Comparison of ENCODE assay signal across 11 cellular contexts in genomic region chrX:65407157-65407626, GRCh38.
DNase-seq lines count a peak whose midpoint lies in the region; ATAC-seq and TF ChIP-seq lines count a peak whose summit lies in the region.
"Had no signal": no experiment of that assay in that cellular context is flagged by ENCODE, and none has a peak within 500 bp of the region (broad histone marks: within the 10 kb centered on the region; RNA-seq: fewer than 3 reads in every experiment).

No MANE protein-coding gene starts in this region.

- no peaks in the 10 kb centered on the region for H3K79me2 ChIP-seq in neural cell (replicated peaks; ENCODE audit: insufficient read depth, low read length)

- H3K9me2 ChIP-seq in neural cell (ENCODE audit: insufficient read depth, low read length), result no peaks in the 10 kb centered on the region

- peaks cover 0 to 2% of the 10 kb centered on the region in 2 donors for H3K36me3 Mint-ChIP-seq in CD4-positive, alpha-beta memory T cell
- H3K36me3 Mint-ChIP-seq in IgD-negative memory B cell, result peaks cover 9% of the 10 kb centered on the region

- no peaks in the 10 kb centered on the region for H3K4me1 ChIP-seq in CD4-positive, alpha-beta memory T cell (ENCODE audit: insufficient read depth, low read length)
- H3K4me1 ChIP-seq in ectodermal cell (ENCODE audit: control insufficient read depth, insufficient read depth, low read length), result no peaks in the 10 kb centered on the region

- ATAC-seq in GM18907 (IDR thresholded peaks at IDR 0.05; ENCODE audit: unreplicated experiment) (no peak), GM21717 (IDR thresholded peaks at IDR 0.05; ENCODE audit: unreplicated experiment) (no peak)

- no peaks in the 10 kb centered on the region for H3K9me3 ChIP-seq in CD4-positive, alpha-beta memory T cell (ENCODE audit: control insufficient read depth in 1 of 2, low read length in 2 of 2)
- H3K9me3 ChIP-seq in ectodermal cell (ENCODE audit: control insufficient read depth, low read length), result no peaks in the 10 kb centered on the region
- H3K9me3 ChIP-seq in neural cell (ENCODE audit: low read length), result no peaks in the 10 kb centered on the region

- no peak for TF ChIP-seq CTCF in neural cell (IDR thresholded peaks at IDR 0.05; ENCODE audit: poor library complexity, severe bottlenecking)

- peak overlapping the region in 5 of 8 donors; percentile 20 to 70 (median 59) for H3K4me3 Mint-ChIP-seq in CD4-positive, alpha-beta memory T cell
- H3K4me3 Mint-ChIP-seq in IgD-negative memory B cell, result peak overlapping the region; percentile 12 to 64 (median 53)

- H3K27ac Mint-ChIP-seq in CD4-positive, alpha-beta memory T cell, result no peak overlapping the region
- peak overlapping the region in 1 of 3 donors; percentile 67 for H3K27ac Mint-ChIP-seq in IgD-negative memory B cell

- H3K27me3 Mint-ChIP-seq in CD4-positive, alpha-beta memory T cell, result peaks cover 7 to 17% of the 10 kb centered on the region in 2 donors
- H3K27me3 Mint-ChIP-seq in IgD-negative memory B cell, result peaks cover 6% of the 10 kb centered on the region

- CTCF ChIA-PET in CD4-positive, alpha-beta memory T cell (lab: Charles Lee; ENCODE audit: partially characterized antibody), result no interaction called here

- no peaks in the 10 kb centered on the region for H3F3A ChIP-seq in neural cell (ENCODE audit: insufficient read depth, low read length, poor library complexity, severe bottlenecking)

- in situ Hi-C loops in ACHN (cut with HindIII; ENCODE audit: low pct_ligation_motif_present, low pct_unique_long_range_greater_than_20kb, low sequenced_read_pairs), result no loop called here

- H3K4me3 ChIP-seq in CD4-positive, alpha-beta memory T cell (ENCODE audit: low read length in 2 of 2), result no peak overlapping the region
- peak overlapping the region; percentile 26 for H3K4me3 ChIP-seq in ectodermal cell (ENCODE audit: insufficient read depth, low read depth, low read length)
- peak overlapping the region; percentile 61 for H3K4me3 ChIP-seq in neural cell (ENCODE audit: low read length)

- no peak overlapping the region for H3K9ac ChIP-seq in neural cell (ENCODE audit: low read length)

- intact Hi-C loops in CD4-positive, alpha-beta memory T cell (cut with micrococcal nuclease), result no loop called here

- H3K4me2 ChIP-seq in neural cell (ENCODE audit: low read length), result no peak overlapping the region

- 1% methylated on average over 54 to 63 of the region's 63 CpGs for WGBS in ectodermal cell, 2 experiments

- H3K27me3 ChIP-seq in CD4-positive, alpha-beta memory T cell (ENCODE audit: insufficient read depth, low read length), result no peaks in the 10 kb centered on the region
- peaks cover 28% of the 10 kb centered on the region for H3K27me3 ChIP-seq in ectodermal cell (ENCODE audit: control insufficient read depth, insufficient read depth, low read length, poor library complexity, severe bottlenecking)
- no peaks in the 10 kb centered on the region for H3K27me3 ChIP-seq in neural cell (ENCODE audit: insufficient read depth, low read depth, low read length)

- POLR2A ChIA-PET in CD4-positive, alpha-beta memory T cell (lab: Charles Lee; ENCODE audit: partially characterized antibody), result no interaction called here

- TF ChIP-seq RAD21 in neural cell (conservative IDR thresholded peaks at IDR 0.05), result no peak

- no peak for DNase-seq in CD4-positive, alpha-beta memory T cell
- DNase-seq in ACHN (no peak), HuH-7 (ENCODE audit: low spot score) (no peak)
- DNase-seq: KBM-7, left cardiac atrium, NCI-H774 had no signal

- no peaks in the 10 kb centered on the region for H4K20me1 ChIP-seq in neural cell (ENCODE audit: insufficient read depth)

- H3K4me1 Mint-ChIP-seq in CD4-positive, alpha-beta memory T cell, result peaks cover 0 to 7% (median 1%) of the 10 kb centered on the region in 4 donors
- peaks cover 0 to 7% (median 3%) of the 10 kb centered on the region in 3 donors for H3K4me1 Mint-ChIP-seq in IgD-negative memory B cell

- H3K27ac ChIP-seq in CD4-positive, alpha-beta memory T cell (ENCODE audit: low read depth, low read length), result no peak overlapping the region
- no peak overlapping the region for H3K27ac ChIP-seq in ectodermal cell (ENCODE audit: insufficient read depth, low read depth, low read length, poor library complexity, severe bottlenecking)
- no peak overlapping the region for H3K27ac ChIP-seq in neural cell (ENCODE audit: low read length)

- H2AFZ ChIP-seq in neural cell (ENCODE audit: low read depth, low read length), result no peak overlapping the region

- H3K36me3 ChIP-seq in CD4-positive, alpha-beta memory T cell (ENCODE audit: insufficient read depth, low read length), result no peaks in the 10 kb centered on the region
- H3K36me3 ChIP-seq in ectodermal cell (ENCODE audit: control insufficient read depth, insufficient read depth, low read length), result no peaks in the 10 kb centered on the region
- no peaks in the 10 kb centered on the region for H3K36me3 ChIP-seq in neural cell (ENCODE audit: insufficient read depth, low read length)

- TF ChIP-seq EP300 in neural cell (conservative IDR thresholded peaks at IDR 0.05; ENCODE audit: poor library complexity, severe bottlenecking), result no peak

- peaks cover 0 to 39% (median 24%) of the 10 kb centered on the region in 8 donors for H3K9me3 Mint-ChIP-seq in CD4-positive, alpha-beta memory T cell
- H3K9me3 Mint-ChIP-seq in IgD-negative memory B cell, result peaks cover 3 to 18% (median 12%) of the 10 kb centered on the region in 3 donors

TF ChIP-seq in neural cell, 6 proteins besides CTCF, POLR2A, EP300 and RAD21:
- TF ChIP-seq REST (IDR thresholded peaks at IDR 0.05; ENCODE audit: borderline replicate concordance) (no peak), SMC3 (conservative IDR thresholded peaks at IDR 0.05; ENCODE audit: poor library complexity) (no peak)

Comparison
In these comparisons a context has a peak if more than half of its experiments do, and no peak if none do; other contexts are left out.
1. H3K4me3 ChIP-seq: peak in ectodermal cell (single experiment) and neural cell (single experiment); none in CD4-positive, alpha-beta memory T cell (0 of 2).